In the genomic region with DNA sequence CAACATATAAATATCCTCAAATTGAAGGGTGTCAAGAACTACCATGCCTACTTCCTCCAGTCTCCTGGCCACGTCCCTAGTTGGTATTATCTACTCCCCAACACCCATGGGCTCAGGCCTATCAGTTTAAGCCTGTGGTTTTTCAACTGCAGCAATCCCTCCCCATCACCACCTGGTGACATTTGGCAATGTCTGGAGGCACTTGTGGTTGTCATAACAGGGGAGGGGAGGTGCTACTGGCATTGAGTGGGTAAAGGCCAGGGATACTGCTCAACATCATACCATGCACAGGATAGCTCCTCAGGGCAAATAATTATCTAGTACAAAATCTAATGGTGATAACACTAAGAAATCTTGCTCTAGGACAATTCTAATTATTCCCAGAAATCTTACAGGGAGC, we compare ENCODE assay signal across 17 cellular contexts.
"Had no signal": no experiment of that assay in that cellular context is flagged by ENCODE, and none has a peak within 500 bp of the region (broad histone marks: within the 10 kb centered on the region; RNA-seq: fewer than 3 reads in every experiment).

No MANE protein-coding gene starts in this region.

- DNase-seq: activated CD4-positive, alpha-beta T cell treated with anti-CD3 and anti-CD28 coated beads, Interleukin-2, amount 50 U/mL, for 1 hour; activated CD4-positive, CD25-positive, alpha-beta regulatory T cell; activated T-cell treated with anti-CD3 and anti-CD28 coated beads for 4 hours; amniotic stem cell; body of pancreas; central memory CD4-positive, alpha-beta T cell; effector memory CD4-positive, alpha-beta T cell; islet precursor cell; left lung; occipital lobe; right lobe of liver; stimulated activated naive CD4-positive, alpha-beta T cell; substantia nigra; transverse colon had no signal

- H3K4me3 ChIP-seq: body of pancreas, gastroesophageal sphincter, left lung, prostate gland, right lobe of liver, transverse colon had no signal

- ATAC-seq: body of pancreas, gastroesophageal sphincter, left lung, right lobe of liver had no signal

- H3K4me1 ChIP-seq: body of pancreas, gastroesophageal sphincter, left lung, prostate gland, right lobe of liver, transverse colon had no signal

- H3K27ac ChIP-seq: body of pancreas, epithelial cell of prostate, gastroesophageal sphincter, left lung, prostate gland, right lobe of liver, transverse colon had no signal

- H3K27me3 ChIP-seq: body of pancreas, gastroesophageal sphincter, left lung, right lobe of liver, transverse colon had no signal

- H3K36me3 ChIP-seq: gastroesophageal sphincter, left lung, prostate gland, right lobe of liver, transverse colon had no signal

- H3K9me3 ChIP-seq: body of pancreas, gastroesophageal sphincter, left lung, prostate gland, right lobe of liver, transverse colon had no signal
